Comparison of ENCODE assay signal across 26 cellular contexts in the genomic region with DNA sequence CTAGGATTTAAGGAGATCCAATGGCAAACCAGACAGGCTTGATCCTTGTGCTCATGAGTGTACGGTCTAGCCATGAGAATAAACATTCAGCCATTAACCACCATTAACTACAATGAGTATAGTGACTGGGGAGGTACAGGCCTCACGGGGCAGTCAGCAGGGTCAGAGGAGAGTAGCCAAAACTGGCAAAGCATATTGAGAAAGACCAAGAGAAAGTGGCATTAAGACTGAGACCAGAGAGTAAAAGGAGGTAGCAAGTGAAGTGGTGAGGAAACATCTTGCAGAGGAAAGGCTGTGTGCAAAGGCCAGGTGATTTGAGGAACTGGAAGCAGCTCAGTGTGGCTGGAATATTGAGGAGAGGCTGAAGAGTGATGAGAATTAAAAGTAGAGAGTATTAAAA.
"Had no signal": no experiment of that assay in that cellular context is flagged by ENCODE, and none has a peak within 500 bp of the region (broad histone marks: within the 10 kb centered on the region; RNA-seq: fewer than 3 reads in every experiment).

No MANE protein-coding gene starts in this region.

- H3K4me3 ChIP-seq: coronary artery, dorsolateral prefrontal cortex, lower lobe of right lung, neural progenitor cell, right atrium auricular region, smooth muscle cell, thyroid gland had no signal

- H3K4me2 ChIP-seq: neural progenitor cell, smooth muscle cell had no signal

- H3K9me3 Mint-ChIP-seq: activated CD4-positive, alpha-beta memory T cell treated with anti-CD3 and anti-CD28 coated beads for 36 hours; activated CD4-positive, alpha-beta T cell treated with anti-CD3 and anti-CD28 coated beads, Interleukin-2, amount 10 ng/mL, durations not matched to agents 24 days and 14 days; activated naive CD4-positive, alpha-beta T cell treated with anti-CD3 and anti-CD28 coated beads, Interleukin-2, amount 10 ng/mL, durations not matched to agents 7 days and 5 days; activated naive CD8-positive, alpha-beta T cell treated with anti-CD3 and anti-CD28 coated beads, Interleukin-2, amount 10 ng/mL, durations not matched to agents 7 days and 5 days; activated T-cell treated with anti-CD3 and anti-CD28 coated beads, Interleukin-2, amount 50 U/mL, for 24 hours; natural killer cell; neural progenitor cell; stimulated activated naive CD8-positive, alpha-beta T cell treated with anti-CD3 and anti-CD28 coated beads, Interleukin-15, amount 100 ng/mL, for 72 hours had no signal

- H3K9ac ChIP-seq: neural progenitor cell had no signal

- H3K4me1 Mint-ChIP-seq: activated CD4-positive, alpha-beta T cell treated with anti-CD3 and anti-CD28 coated beads, Interleukin-2, amount 10 ng/mL, durations not matched to agents 24 days and 14 days; activated naive CD4-positive, alpha-beta T cell treated with anti-CD3 and anti-CD28 coated beads, Interleukin-2, amount 10 ng/mL, durations not matched to agents 7 days and 5 days; activated naive CD8-positive, alpha-beta T cell treated with anti-CD3 and anti-CD28 coated beads, Interleukin-2, amount 10 ng/mL, durations not matched to agents 7 days and 5 days; natural killer cell; neural progenitor cell; stimulated activated memory B cell treated with anti-CD40 and anti-IgM and Interleukin-4, amounts not matched to agents 10 μg/mL and 1 μg/mL and 100 μg/mL, for 72 hours; stimulated activated naive CD8-positive, alpha-beta T cell treated with anti-CD3 and anti-CD28 coated beads, Interleukin-15, amount 100 ng/mL, for 72 hours had no signal

- H3K27me3 ChIP-seq: brain microvascular endothelial cell, dorsolateral prefrontal cortex, neural progenitor cell, right atrium auricular region, thyroid gland had no signal

- H2AFZ ChIP-seq: neural progenitor cell had no signal

- H3K36me3 Mint-ChIP-seq: activated CD4-positive, alpha-beta memory T cell treated with anti-CD3 and anti-CD28 coated beads for 36 hours; activated naive CD4-positive, alpha-beta T cell treated with anti-CD3 and anti-CD28 coated beads, Interleukin-2, amount 10 ng/mL, durations not matched to agents 7 days and 5 days; activated naive CD8-positive, alpha-beta T cell treated with anti-CD3 and anti-CD28 coated beads, Interleukin-2, amount 10 ng/mL, durations not matched to agents 7 days and 5 days; natural killer cell; neural progenitor cell; stimulated activated memory B cell treated with anti-CD40 and anti-IgM and Interleukin-4, amounts not matched to agents 10 μg/mL and 1 μg/mL and 100 μg/mL, for 72 hours had no signal

- ATAC-seq: left lobe of liver; natural killer cell; stimulated activated memory B cell treated with anti-CD40 and anti-IgM and Interleukin-4, amounts not matched to agents 10 μg/mL and 1 μg/mL and 100 μg/mL, for 72 hours; stimulated activated naive CD8-positive, alpha-beta T cell treated with anti-CD3 and anti-CD28 coated beads, Interleukin-15, amount 100 ng/mL, for 72 hours had no signal

- H3K27ac ChIP-seq: brain microvascular endothelial cell, coronary artery, dorsolateral prefrontal cortex, lower lobe of right lung, neural progenitor cell, right atrium auricular region, thyroid gland had no signal

- H3K4me1 ChIP-seq: lower lobe of right lung, neural progenitor cell, right atrium auricular region, thyroid gland had no signal

- DNase-seq: activated CD4-positive, alpha-beta memory T cell treated with anti-CD3 and anti-CD28 coated beads for 36 hours; activated CD4-positive, alpha-beta T cell treated with anti-CD3 and anti-CD28 coated beads, Interleukin-2, amount 10 ng/mL, durations not matched to agents 24 days and 14 days; activated CD4-positive, CD25-positive, alpha-beta regulatory T cell treated with anti-CD3 and anti-CD28 coated beads, Interleukin-2, amount 50 U/mL, for 72 hours; activated CD8-positive, alpha-beta memory T cell treated with anti-CD3 and anti-CD28 coated beads, Interleukin-2, amount 50 U/mL, for 4 hours; activated gamma-delta T cell; activated naive CD4-positive, alpha-beta T cell treated with anti-CD3 and anti-CD28 coated beads, Interleukin-2, amount 10 ng/mL, durations not matched to agents 7 days and 5 days; activated naive CD8-positive, alpha-beta T cell treated with anti-CD3 and anti-CD28 coated beads, Interleukin-2, amount 10 ng/mL, durations not matched to agents 7 days and 5 days; activated T-cell treated with anti-CD3 and anti-CD28 coated beads, Interleukin-2, amount 50 U/mL, for 24 hours; brain microvascular endothelial cell; dorsolateral prefrontal cortex; effector memory CD4-positive, alpha-beta T cell; kidney glomerular epithelial cell; lower lobe of right lung; mesenchymal stem cell; natural killer cell; stimulated activated CD4-positive, alpha-beta T cell treated with anti-CD3 and anti-CD28 coated beads, Interleukin-1b, Interleukin-23, amount 100 ng/mL, for 48 hours; stimulated activated CD4-positive, alpha-beta T cell treated with anti-CD3 and anti-CD28 coated beads, Interleukin-4, amount 100 ng/mL, for 4 hours; stimulated activated CD8-positive, alpha-beta memory T cell treated with anti-CD3 and anti-CD28 coated beads, Interleukin-4, amount 100 ng/mL, for 48 hours; stimulated activated naive CD8-positive, alpha-beta T cell treated with anti-CD3 and anti-CD28 coated beads, Interleukin-15, amount 100 ng/mL, for 72 hours; thyroid gland had no signal

- H3K4me3 Mint-ChIP-seq: activated CD4-positive, alpha-beta memory T cell treated with anti-CD3 and anti-CD28 coated beads for 36 hours; activated CD4-positive, alpha-beta T cell treated with anti-CD3 and anti-CD28 coated beads, Interleukin-2, amount 10 ng/mL, durations not matched to agents 24 days and 14 days; activated naive CD4-positive, alpha-beta T cell treated with anti-CD3 and anti-CD28 coated beads, Interleukin-2, amount 10 ng/mL, durations not matched to agents 7 days and 5 days; activated naive CD8-positive, alpha-beta T cell treated with anti-CD3 and anti-CD28 coated beads, Interleukin-2, amount 10 ng/mL, durations not matched to agents 7 days and 5 days; activated T-cell treated with anti-CD3 and anti-CD28 coated beads, Interleukin-2, amount 50 U/mL, for 24 hours; natural killer cell; neural progenitor cell; stimulated activated memory B cell treated with anti-CD40 and anti-IgM and Interleukin-4, amounts not matched to agents 10 μg/mL and 1 μg/mL and 100 μg/mL, for 72 hours; stimulated activated naive CD8-positive, alpha-beta T cell treated with anti-CD3 and anti-CD28 coated beads, Interleukin-15, amount 100 ng/mL, for 72 hours had no signal

- H3K9me3 ChIP-seq: lower lobe of right lung, right atrium auricular region, thyroid gland had no signal

- H3K36me3 ChIP-seq: brain microvascular endothelial cell, lower lobe of right lung, neural progenitor cell, right atrium auricular region, thyroid gland had no signal

- H3K27ac Mint-ChIP-seq: activated CD4-positive, alpha-beta memory T cell treated with anti-CD3 and anti-CD28 coated beads for 36 hours; activated CD4-positive, alpha-beta T cell treated with anti-CD3 and anti-CD28 coated beads, Interleukin-2, amount 10 ng/mL, durations not matched to agents 24 days and 14 days; activated naive CD4-positive, alpha-beta T cell treated with anti-CD3 and anti-CD28 coated beads, Interleukin-2, amount 10 ng/mL, durations not matched to agents 7 days and 5 days; activated naive CD8-positive, alpha-beta T cell treated with anti-CD3 and anti-CD28 coated beads, Interleukin-2, amount 10 ng/mL, durations not matched to agents 7 days and 5 days; activated T-cell treated with anti-CD3 and anti-CD28 coated beads, Interleukin-2, amount 50 U/mL, for 24 hours; natural killer cell; neural progenitor cell; stimulated activated memory B cell treated with anti-CD40 and anti-IgM and Interleukin-4, amounts not matched to agents 10 μg/mL and 1 μg/mL and 100 μg/mL, for 72 hours; stimulated activated naive CD8-positive, alpha-beta T cell treated with anti-CD3 and anti-CD28 coated beads, Interleukin-15, amount 100 ng/mL, for 72 hours had no signal

- H3K27me3 Mint-ChIP-seq: activated CD4-positive, alpha-beta T cell treated with anti-CD3 and anti-CD28 coated beads, Interleukin-2, amount 10 ng/mL, durations not matched to agents 24 days and 14 days; activated naive CD4-positive, alpha-beta T cell treated with anti-CD3 and anti-CD28 coated beads, Interleukin-2, amount 10 ng/mL, durations not matched to agents 7 days and 5 days; activated naive CD8-positive, alpha-beta T cell treated with anti-CD3 and anti-CD28 coated beads, Interleukin-2, amount 10 ng/mL, durations not matched to agents 7 days and 5 days; activated T-cell treated with anti-CD3 and anti-CD28 coated beads, Interleukin-2, amount 50 U/mL, for 24 hours; stimulated activated memory B cell treated with anti-CD40 and anti-IgM and Interleukin-4, amounts not matched to agents 10 μg/mL and 1 μg/mL and 100 μg/mL, for 72 hours; stimulated activated naive CD8-positive, alpha-beta T cell treated with anti-CD3 and anti-CD28 coated beads, Interleukin-15, amount 100 ng/mL, for 72 hours had no signal
